In the genomic region with DNA sequence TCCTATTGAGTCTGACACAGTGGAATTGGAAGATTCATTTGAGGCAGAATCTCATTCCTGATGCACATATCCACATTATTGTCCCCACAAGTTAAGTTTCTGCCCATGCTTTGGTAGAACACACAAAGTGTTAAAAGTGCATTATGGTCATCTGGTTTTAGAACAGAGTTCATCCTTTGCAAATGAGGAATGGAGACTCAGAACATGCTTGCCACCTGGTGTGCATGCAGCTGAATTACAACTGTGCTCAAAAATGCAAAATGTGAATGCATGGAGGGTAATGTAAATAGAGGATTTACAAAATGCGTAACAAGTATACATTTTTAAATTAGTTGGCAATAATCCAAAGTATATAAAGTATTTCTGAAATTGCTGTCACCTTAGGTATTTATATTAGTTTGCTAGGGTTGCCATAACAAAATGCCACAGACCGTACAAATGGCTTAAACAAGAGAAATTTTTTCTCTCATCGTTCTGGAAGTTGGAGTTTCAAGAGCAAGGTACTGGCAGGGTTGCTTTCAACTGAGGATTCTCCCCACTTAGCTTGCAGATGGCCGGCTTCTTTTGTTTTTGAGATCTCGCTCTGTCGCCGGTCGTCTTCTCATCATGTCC, we compare ENCODE assay signal across 8 cellular contexts.
DNase-seq lines count a peak whose midpoint lies in the region; ATAC-seq and TF ChIP-seq lines count a peak whose summit lies in the region.

No MANE protein-coding gene starts in this region.

- H3K9ac ChIP-seq in smooth muscle cell (ENCODE audit: low read depth): no peak overlapping the region

- no peak overlapping the region for H2AFZ ChIP-seq in smooth muscle cell (ENCODE audit: low read depth)

- H3K79me2 ChIP-seq in smooth muscle cell (ENCODE audit: low read depth): no peaks in the 10 kb centered on the region

- H3K27me3 ChIP-seq in RWPE2 (ENCODE audit: insufficient read depth, poor library complexity, severe bottlenecking): no peaks in the 10 kb centered on the region
- no peaks in the 10 kb centered on the region for H3K27me3 ChIP-seq in smooth muscle cell (ENCODE audit: low read depth)

- DNase-seq in DMS 273 (lab: John Stamatoyannopoulos, UW; ENCODE audit: unreplicated experiment) (peak; percentile 65), HT-29 (ENCODE audit: low spot score) (peak; percentile 59), RWPE2 (ENCODE audit: low spot score) (no peak), fibroblast of the conjunctiva (ENCODE audit: low read depth) (peak; percentile 5), smooth muscle cell (lab: John Stamatoyannopoulos, UW; ENCODE audit: unreplicated experiment) (no peak), sciatic nerve (ENCODE audit: low spot score) (no peak)

- peak; percentile 91 for TF ChIP-seq CTCF in RWPE2 (IDR thresholded peaks at IDR 0.05; ENCODE audit: poor library complexity, severe bottlenecking)
- peak; percentile 71 for TF ChIP-seq CTCF in smooth muscle cell (IDR thresholded peaks at IDR 0.05; ENCODE audit: borderline replicate concordance, insufficient read depth, poor library complexity, severe bottlenecking)

- 84% methylated on average over 8 of the region's 8 CpGs for WGBS in smooth muscle cell (ENCODE audit: low lambda C conversion rate)

- no peaks in the 10 kb centered on the region for H4K20me1 ChIP-seq in smooth muscle cell (ENCODE audit: low read depth)

- H3K4me1 ChIP-seq in RWPE2 (ENCODE audit: insufficient read depth, poor library complexity, severe bottlenecking): no peaks in the 10 kb centered on the region
- no peaks in the 10 kb centered on the region for H3K4me1 ChIP-seq in smooth muscle cell (ENCODE audit: low read depth)

- H3K4me3 ChIP-seq in RWPE2 (ENCODE audit: severe bottlenecking) (no peak overlapping the region), smooth muscle cell (no peak overlapping the region)

- H3K4me2 ChIP-seq in smooth muscle cell: no peak overlapping the region

- H3K36me3 ChIP-seq in RWPE2 (ENCODE audit: low read depth) (no peaks in the 10 kb centered on the region), smooth muscle cell (ENCODE audit: low read depth) (no peaks in the 10 kb centered on the region)

- H3F3A ChIP-seq in smooth muscle cell (ENCODE audit: low read depth): no peaks in the 10 kb centered on the region

- H3K27ac ChIP-seq in RWPE2 (ENCODE audit: poor library complexity, severe bottlenecking) (no peak overlapping the region), smooth muscle cell (ENCODE audit: low read depth) (no peak overlapping the region)

- ATAC-seq in GM19397 (IDR thresholded peaks at IDR 0.05; ENCODE audit: unreplicated experiment) (peak; percentile 63), RWPE2 (ENCODE audit: low read depth) (peak; percentile 63), sciatic nerve (no peak), HG03457 (IDR thresholded peaks at IDR 0.05; ENCODE audit: unreplicated experiment) (no peak)

- intact Hi-C loops in sciatic nerve (cut with DNase I): no loop called here

- no peaks in the 10 kb centered on the region for H3K9me3 ChIP-seq in RWPE2 (ENCODE audit: severe bottlenecking)
- no peaks in the 10 kb centered on the region for H3K9me3 ChIP-seq in smooth muscle cell (replicated peaks; ENCODE audit: low read depth)

Comparison
In these comparisons a context has a peak if more than half of its experiments do, and no peak if none do; other contexts are left out.
1. DNase-seq: peak in DMS 273 (single experiment), HT-29 (single experiment) and fibroblast of the conjunctiva (single experiment); none in RWPE2 (single experiment), smooth muscle cell (single experiment) and sciatic nerve (single experiment).
2. ATAC-seq: peak in GM19397 (single experiment) and RWPE2 (single experiment); none in sciatic nerve (single experiment) and HG03457 (single experiment).